In the genomic region with DNA sequence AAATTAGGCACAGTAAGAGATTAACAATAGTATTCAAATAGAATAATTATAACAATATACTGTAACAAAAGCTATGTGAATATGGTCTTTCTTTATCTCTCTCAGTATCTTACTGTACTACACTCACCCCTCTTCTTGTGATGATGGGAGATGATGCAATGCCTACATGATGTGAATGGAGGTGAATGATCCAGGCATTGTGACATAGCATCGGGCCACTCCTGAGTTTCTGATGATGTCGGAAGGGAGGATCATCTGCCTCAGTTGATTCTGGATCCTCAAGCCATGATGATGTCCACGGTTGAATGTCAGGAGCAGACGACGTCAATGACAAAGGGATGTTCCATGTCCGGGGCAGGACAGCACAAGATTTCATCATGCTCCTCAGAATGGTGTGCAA, we compare ENCODE assay signal across 19 cellular contexts.
DNase-seq lines count a peak whose midpoint lies in the region; ATAC-seq, FAIRE-seq and TF ChIP-seq lines count a peak whose summit lies in the region.
"Had no signal": no experiment of that assay in that cellular context is flagged by ENCODE, and none has a peak within 500 bp of the region (broad histone marks: within the 10 kb centered on the region; RNA-seq: fewer than 3 reads in every experiment).

No MANE protein-coding gene starts in this region.

- peaks cover 15% of the 10 kb centered on the region for H3K4me1 ChIP-seq in cardiac muscle cell (ENCODE audit: low read depth)
- H3K4me1 ChIP-seq in K562 (replicated peaks in 1 of 2; ENCODE audit: control insufficient read depth in 2 of 2, insufficient read depth in 2 of 2, low read length in 2 of 2), result peaks cover 0 to 4% of the 10 kb centered on the region in 2 experiments; a peak in 2 of 5 replicates
- peaks cover 11% of the 10 kb centered on the region for H3K4me1 ChIP-seq in smooth muscle cell (ENCODE audit: low read depth)
- H3K4me1 ChIP-seq: BLaER1 had no signal

- ATAC-seq in left cardiac atrium (no peak), K562 (no peak), GM21717 (IDR thresholded peaks at IDR 0.05; ENCODE audit: unreplicated experiment) (no peak)
- ATAC-seq: A549; CD8-positive, alpha-beta T cell; HCT116 had no signal

- TF ChIP-seq EP300 in K562 (IDR thresholded peaks at IDR 0.05; ENCODE audit: low read length), result no peak

- peaks cover 9% of the 10 kb centered on the region for H3F3A ChIP-seq in smooth muscle cell (ENCODE audit: low read depth)

- no peaks in the 10 kb centered on the region for H3K9me1 ChIP-seq in K562 (ENCODE audit: control insufficient read depth, insufficient read depth, low read length)

- H3K9me3 ChIP-seq in cardiac muscle cell (ENCODE audit: low read depth), result no peaks in the 10 kb centered on the region
- H3K9me3 ChIP-seq in AG04450 (ENCODE audit: control insufficient read depth, insufficient read depth, low read length), result no peaks in the 10 kb centered on the region; the same call in none of the 2 replicates
- no peaks in the 10 kb centered on the region; the same call in 1 of the 2 replicates for H3K9me3 ChIP-seq in K562 (replicated peaks; ENCODE audit: control insufficient read depth, insufficient read depth, low read depth, low read length)
- no peaks in the 10 kb centered on the region for H3K9me3 ChIP-seq in smooth muscle cell (replicated peaks; ENCODE audit: low read depth)
- H3K9me3 ChIP-seq: BLaER1 had no signal

- no peaks in the 10 kb centered on the region for H4K20me1 ChIP-seq in K562 (replicated peaks; ENCODE audit: control insufficient read depth, insufficient read depth, low read length)
- H4K20me1 ChIP-seq in smooth muscle cell (ENCODE audit: low read depth), result no peaks in the 10 kb centered on the region
- H4K20me1 ChIP-seq: BLaER1 had no signal

- peak overlapping the region; percentile 83 for H3K27ac ChIP-seq in cardiac muscle cell
- H3K27ac ChIP-seq in AG04450 (ENCODE audit: low read depth, low read length), result peak overlapping the region; percentile 41
- H3K27ac ChIP-seq in K562 (ENCODE audit: extremely low read depth, low read depth, low read length), result no peak overlapping the region
- no peak overlapping the region for H3K27ac ChIP-seq in smooth muscle cell (ENCODE audit: low read depth)
- H3K27ac ChIP-seq: 22Rv1, A549, BLaER1 had no signal

- no peaks in the 10 kb centered on the region for H3K79me2 ChIP-seq in K562 (ENCODE audit: control insufficient read depth, insufficient read depth, low read length)
- no peaks in the 10 kb centered on the region for H3K79me2 ChIP-seq in smooth muscle cell (ENCODE audit: low read depth)

- CTCF ChIA-PET in AG04450 (lab: Charles Lee), result no interaction called here
- CTCF ChIA-PET in K562 (lab: Yijun Ruan, JAX; ENCODE audit: low intra/inter-chr PET ratio), result no interaction called here

- H3K27me3 ChIP-seq in cardiac muscle cell (no peaks in the 10 kb centered on the region), AG04450 (ENCODE audit: control insufficient read depth, insufficient read depth, low read length) (no peaks in the 10 kb centered on the region), K562 (ENCODE audit: control insufficient read depth in 2 of 2, insufficient read depth in 2 of 2, low read length in 2 of 2) (no peaks in the 10 kb centered on the region), smooth muscle cell (ENCODE audit: low read depth) (no peaks in the 10 kb centered on the region)
- H3K27me3 ChIP-seq: BLaER1 had no signal

- BruUV-seq in K562 (replicated peaks; lab: Mats Ljungman, UMichigan), result no TSS peak

- H3K9ac ChIP-seq in K562 (ENCODE audit: insufficient read depth in 1 of 2, low read depth in 2 of 2, low read length in 2 of 2), result no peak overlapping the region
- no peak overlapping the region for H3K9ac ChIP-seq in smooth muscle cell (ENCODE audit: low read depth)
- H3K9ac ChIP-seq: BLaER1 had no signal

- H3K4me3 ChIP-seq in cardiac muscle cell (no peak overlapping the region), AG04450 (ENCODE audit: low read depth, low read length) (no peak overlapping the region), K562 (no peak overlapping the region), smooth muscle cell (no peak overlapping the region)
- H3K4me3 ChIP-seq: A549, BLaER1 had no signal

- WGBS in K562 (ENCODE audit: insufficient coverage, low coverage, missing lambda C conversion rate), result 5% methylated on average over 6 of the region's 6 CpGs
- 97% methylated on average over 6 of the region's 6 CpGs for WGBS in smooth muscle cell (ENCODE audit: low lambda C conversion rate)

- intact Hi-C loops in left cardiac atrium (cut with DNase I), result no loop called here
- intact Hi-C loops in K562 (cut with micrococcal nuclease), result no loop called here

- FAIRE-seq in K562 (lab: Jason Lieb, UNC), result no peak
- FAIRE-seq: A549, HTR-8/SVneo had no signal

- in situ Hi-C loops in K562 (cut with MboI), result no loop called here

- DNase-seq in cardiac muscle cell (ENCODE audit: low read depth in 1 of 2, low spot score in 1 of 2) (no peak), left cardiac atrium (no peak), AG04450 (ENCODE audit: low read depth, low spot score) (no peak), K562 (ENCODE audit: extremely low read depth in 1 of 4, low spot score in 3 of 4) (no peak), smooth muscle cell (lab: John Stamatoyannopoulos, UW; ENCODE audit: unreplicated experiment) (no peak), amniotic stem cell (lab: John Stamatoyannopoulos, UW) (no peak)
- DNase-seq: Calu3; CD8-positive, alpha-beta T cell; DMS79 treated with DMSO at 0.1 percent for 48 hours; GF-D8; GOT3; H7; HFFc6 had no signal

- no peak for TF ChIP-seq POLR2A in K562 (conservative IDR thresholded peaks at IDR 0.05)

- TF ChIP-seq CTCF in cardiac muscle cell (IDR thresholded peaks at IDR 0.05; ENCODE audit: low read depth, low read length), result no peak
- TF ChIP-seq CTCF in AG04450 (IDR thresholded peaks at IDR 0.05; ENCODE audit: low read depth, low read length), result no peak
- no peak for TF ChIP-seq CTCF in K562 (IDR thresholded peaks at IDR 0.05 in 2 of 3, conservative IDR thresholded peaks at IDR 0.05 in 1 of 3; ENCODE audit: insufficient read depth in 2 of 3, low read depth in 1 of 3, low read length in 3 of 3)
- no peak for TF ChIP-seq CTCF in smooth muscle cell (IDR thresholded peaks at IDR 0.05; ENCODE audit: borderline replicate concordance, insufficient read depth, poor library complexity, severe bottlenecking)

- POLR2A ChIA-PET in AG04450 (lab: Yijun Ruan, JAX) (interaction anchor here (0.8 kb wide), 1 partner anchor 100 kb away, joined by 3 read pairs; no protein-coding TSS in a partner anchor), K562 (lab: Yijun Ruan, JAX) (interaction anchor here (0.8 kb wide), 1 partner anchor 18 kb away, joined by 3 read pairs; no protein-coding TSS in a partner anchor)

- H2AFZ ChIP-seq in K562 (ENCODE audit: low read depth, low read length) (no peak overlapping the region), smooth muscle cell (ENCODE audit: low read depth) (no peak overlapping the region)

- no peak for TF ChIP-seq RAD21 in K562 (CRISPR knock-in tag; conservative IDR thresholded peaks at IDR 0.05 in 1 of 2, IDR thresholded peaks at IDR 0.05 in 1 of 2)

- H3K36me3 ChIP-seq in cardiac muscle cell (no peaks in the 10 kb centered on the region), K562 (ENCODE audit: control insufficient read depth, insufficient read depth, low read length) (no peaks in the 10 kb centered on the region), smooth muscle cell (ENCODE audit: low read depth) (no peaks in the 10 kb centered on the region)
- H3K36me3 ChIP-seq: BLaER1 had no signal

- H3K4me2 ChIP-seq in K562 (ENCODE audit: insufficient read depth, low read length) (no peak overlapping the region), smooth muscle cell (peak overlapping the region; percentile 63)
- H3K4me2 ChIP-seq: A549, BLaER1 had no signal

TF ChIP-seq in K562, 482 proteins besides CTCF, POLR2A, EP300 and RAD21:
- TF ChIP-seq CEBPG (CRISPR knock-in tag; IDR thresholded peaks at IDR 0.05) (no peak), CEBPG (tag; conservative IDR thresholded peaks at IDR 0.05 in 1 of 2, IDR thresholded peaks at IDR 0.05 in 1 of 2) (peak; percentile 73 to 82; a peak in 3 of 4 replicates), CEBPB (tag; IDR thresholded peaks at IDR 0.05) (0 out of 2 replicates have a peak, but pooled peaks have one; percentile 40), HLTF (IDR thresholded peaks at IDR 0.05) (no peak)
- TF ChIP-seq, protein P1, sequence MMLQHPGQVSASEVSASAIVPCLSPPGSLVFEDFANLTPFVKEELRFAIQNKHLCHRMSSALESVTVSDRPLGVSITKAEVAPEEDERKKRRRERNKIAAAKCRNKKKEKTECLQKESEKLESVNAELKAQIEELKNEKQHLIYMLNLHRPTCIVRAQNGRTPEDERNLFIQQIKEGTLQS (IDR thresholded peaks at IDR 0.05), result peak; percentile 74
- TF ChIP-seq, protein P1 (CRISPR knock-in tag; conservative IDR thresholded peaks at IDR 0.05), result no peak
- TF ChIP-seq, protein P2, sequence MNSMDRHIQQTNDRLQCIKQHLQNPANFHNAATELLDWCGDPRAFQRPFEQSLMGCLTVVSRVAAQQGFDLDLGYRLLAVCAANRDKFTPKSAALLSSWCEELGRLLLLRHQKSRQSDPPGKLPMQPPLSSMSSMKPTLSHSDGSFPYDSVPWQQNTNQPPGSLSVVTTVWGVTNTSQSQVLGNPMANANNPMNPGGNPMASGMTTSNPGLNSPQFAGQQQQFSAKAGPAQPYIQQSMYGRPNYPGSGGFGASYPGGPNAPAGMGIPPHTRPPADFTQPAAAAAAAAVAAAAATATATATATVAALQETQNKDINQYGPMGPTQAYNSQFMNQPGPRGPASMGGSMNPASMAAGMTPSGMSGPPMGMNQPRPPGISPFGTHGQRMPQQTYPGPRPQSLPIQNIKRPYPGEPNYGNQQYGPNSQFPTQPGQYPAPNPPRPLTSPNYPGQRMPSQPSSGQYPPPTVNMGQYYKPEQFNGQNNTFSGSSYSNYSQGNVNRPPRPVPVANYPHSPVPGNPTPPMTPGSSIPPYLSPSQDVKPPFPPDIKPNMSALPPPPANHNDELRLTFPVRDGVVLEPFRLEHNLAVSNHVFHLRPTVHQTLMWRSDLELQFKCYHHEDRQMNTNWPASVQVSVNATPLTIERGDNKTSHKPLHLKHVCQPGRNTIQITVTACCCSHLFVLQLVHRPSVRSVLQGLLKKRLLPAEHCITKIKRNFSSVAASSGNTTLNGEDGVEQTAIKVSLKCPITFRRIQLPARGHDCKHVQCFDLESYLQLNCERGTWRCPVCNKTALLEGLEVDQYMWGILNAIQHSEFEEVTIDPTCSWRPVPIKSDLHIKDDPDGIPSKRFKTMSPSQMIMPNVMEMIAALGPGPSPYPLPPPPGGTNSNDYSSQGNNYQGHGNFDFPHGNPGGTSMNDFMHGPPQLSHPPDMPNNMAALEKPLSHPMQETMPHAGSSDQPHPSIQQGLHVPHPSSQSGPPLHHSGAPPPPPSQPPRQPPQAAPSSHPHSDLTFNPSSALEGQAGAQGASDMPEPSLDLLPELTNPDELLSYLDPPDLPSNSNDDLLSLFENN (IDR thresholded peaks at IDR 0.05; ENCODE audit: low read depth in 2 of 2, low read length in 2 of 2), result no peak

Comparison
In these comparisons a context has a peak if more than half of its experiments do, and no peak if none do; other contexts are left out.
1. H3K27ac ChIP-seq: peak in cardiac muscle cell (single experiment) and AG04450 (single experiment); none in K562 (single experiment) and smooth muscle cell (single experiment).